ENCODE assay signal across 8 cellular contexts in the genomic region with DNA sequence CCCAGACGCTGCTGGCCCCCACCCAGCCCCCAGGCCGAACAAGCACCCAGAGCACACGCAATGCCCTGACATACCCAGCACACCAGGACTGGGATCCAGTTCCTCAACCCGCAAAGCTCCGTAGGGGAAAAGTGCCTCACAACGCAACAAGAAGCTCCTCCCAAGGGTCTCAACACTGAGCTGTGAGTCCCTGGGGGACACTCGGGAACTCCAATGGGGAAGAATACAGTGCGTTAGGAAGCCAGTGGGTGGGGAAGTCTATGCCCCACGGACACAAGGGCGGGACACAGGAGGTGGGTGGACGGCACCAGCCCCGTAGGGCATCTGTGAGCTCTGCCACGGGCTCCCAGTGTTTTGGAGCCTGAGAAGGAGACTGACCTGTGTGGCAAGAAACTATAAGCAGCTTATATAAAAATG. TPM values are rescaled to one million over a fixed set of nuclear protein-coding genes. Genes with fewer than 3 reads are reported as not detected.
DNase-seq lines count a peak whose midpoint lies in the region; ATAC-seq and TF ChIP-seq lines count a peak whose summit lies in the region.

No MANE protein-coding gene starts in this region.

- H3K27me3 Mint-ChIP-seq in endodermal cell (ENCODE audit: insufficient read depth), result no peaks in the 10 kb centered on the region

- H3K4me3 ChIP-seq in OCI-LY7 (ENCODE audit: low read depth, low read length, poor library complexity, severe bottlenecking), result peak overlapping the region; percentile 83
- H3K4me3 ChIP-seq in endodermal cell (ENCODE audit: low read length), result peak overlapping the region; percentile 66
- H3K4me3 ChIP-seq in skeletal muscle satellite cell (ENCODE audit: low read length), result peak overlapping the region; percentile 83

- H3K9me2 ChIP-seq in OCI-LY7 (ENCODE audit: insufficient read depth, low read length), result no peaks in the 10 kb centered on the region

- ATAC-seq in GM21423 (IDR thresholded peaks at IDR 0.05; ENCODE audit: unreplicated experiment), result no peak

- H3K4me1 ChIP-seq in OCI-LY7 (ENCODE audit: insufficient read depth, low read length, poor library complexity, severe bottlenecking), result peaks cover 36% of the 10 kb centered on the region
- peaks cover 5% of the 10 kb centered on the region for H3K4me1 ChIP-seq in endodermal cell (ENCODE audit: control insufficient read depth, insufficient read depth, low read length)
- peaks cover 36% of the 10 kb centered on the region for H3K4me1 ChIP-seq in skeletal muscle satellite cell (ENCODE audit: control insufficient read depth, insufficient read depth, low read length)

- no TSS peak for BruUV-seq in OCI-LY7 (replicated peaks; lab: Mats Ljungman, UMichigan)

- no peak for TF ChIP-seq CTCF in OCI-LY7 (conservative IDR thresholded peaks at IDR 0.05; ENCODE audit: low read length)
- no peak for TF ChIP-seq CTCF in endodermal cell (conservative IDR thresholded peaks at IDR 0.05)

- H3K27me3 ChIP-seq in endodermal cell (ENCODE audit: control insufficient read depth, insufficient read depth, low read length, poor library complexity, severe bottlenecking) (no peaks in the 10 kb centered on the region), skeletal muscle satellite cell (ENCODE audit: control insufficient read depth, insufficient read depth, low read length) (no peaks in the 10 kb centered on the region)

- H3K36me3 Mint-ChIP-seq in endodermal cell (ENCODE audit: low read depth), result peaks cover 18% of the 10 kb centered on the region

- peaks cover 34% of the 10 kb centered on the region; the same call in 1 of the 2 replicates for H3K79me2 ChIP-seq in OCI-LY7 (ENCODE audit: insufficient read depth, low read depth, low read length)

- H3K9me3 Mint-ChIP-seq in endodermal cell, result no peaks in the 10 kb centered on the region

- H3K36me3 ChIP-seq in OCI-LY7 (ENCODE audit: insufficient read depth, low read length) (peaks cover 22% of the 10 kb centered on the region), endodermal cell (ENCODE audit: control insufficient read depth, insufficient read depth, low read length) (peaks cover 13% of the 10 kb centered on the region), skeletal muscle satellite cell (ENCODE audit: insufficient read depth, low read length) (peaks cover 6% of the 10 kb centered on the region)

- H3K4me3 Mint-ChIP-seq in endodermal cell, result peak overlapping the region; percentile 76

- CTCF ChIA-PET in OCI-LY7 (lab: Charles Lee; ENCODE audit: unreplicated experiment), result no interaction called here

- H3K9me3 ChIP-seq in OCI-LY7 (ENCODE audit: low read length) (no peaks in the 10 kb centered on the region), endodermal cell (ENCODE audit: control insufficient read depth, low read length) (no peaks in the 10 kb centered on the region), skeletal muscle satellite cell (replicated peaks; ENCODE audit: low read length) (no peaks in the 10 kb centered on the region)

- H3K27ac Mint-ChIP-seq in endodermal cell, result peak overlapping the region; percentile 46

- intact Hi-C loops in OCI-LY7 (cut with micrococcal nuclease; ENCODE audit: unreplicated experiment), result no loop called here

- H3K4me1 Mint-ChIP-seq in endodermal cell, result peaks cover 20% of the 10 kb centered on the region

- POLR2A ChIA-PET in OCI-LY7 (lab: Charles Lee), result interaction anchor here (0.6 to 0.8 kb wide), 2 partner anchors 113 to 612 kb away, joined by 3 to 4 read pairs; no protein-coding TSS in a partner anchor

- 73 to 84% methylated on average over 11 to 13 of the region's 13 CpGs for WGBS in endodermal cell (ENCODE audit: insufficient coverage in 1 of 2, insufficient read length in 1 of 2), 2 experiments

- H4K20me1 ChIP-seq in OCI-LY7 (ENCODE audit: insufficient read depth, low read length), result no peaks in the 10 kb centered on the region

- DNase-seq in DMS79 treated with DMSO at 0.1 percent for 48 hours (lab: John Stamatoyannopoulos, UW), result peak; percentile 27
- no peak for DNase-seq in DMS79 (lab: John Stamatoyannopoulos, UW)
- no peak for DNase-seq in OCI-LY7 (ENCODE audit: low spot score)
- DNase-seq in endodermal cell, result no peak
- DNase-seq in cerebellar nuclear complex (lab: John Stamatoyannopoulos, UW), result no peak
- DNase-seq in activated CD4-positive, alpha-beta T cell treated with anti-CD3 and anti-CD28 coated beads, Interleukin-2, amount 50 U/mL, for 4 hours, result no peak

- H3K27ac ChIP-seq in OCI-LY7 (ENCODE audit: low read depth, low read length, poor library complexity, severe bottlenecking) (no peak overlapping the region), endodermal cell (ENCODE audit: low read depth, low read length) (no peak overlapping the region)

- H2AFZ ChIP-seq in OCI-LY7 (ENCODE audit: low read length), result no peak overlapping the region

- H3K9ac ChIP-seq in endodermal cell (ENCODE audit: extremely low read depth, low read length, poor library complexity, severe bottlenecking), result no peak overlapping the region
- H3K9ac ChIP-seq in skeletal muscle satellite cell (ENCODE audit: low read depth, low read length), result peak overlapping the region; percentile 61

- H3K4me2 ChIP-seq in OCI-LY7 (ENCODE audit: low read length), result peak overlapping the region; percentile 73
- H3K4me2 ChIP-seq in skeletal muscle satellite cell (ENCODE audit: low read length), result peak overlapping the region; percentile 87

RNA-seq across cellular contexts. Expression of gene DEAF1, which starts 1.6 kb away (rescaled TPM):
- total RNA-seq in OCI-LY7 (2014; rRNA removed; shearing (Covaris generic)), result 35.6 and 42.7 TPM in 2 replicates
- total RNA-seq in OCI-LY7 (2022), result 63.0 and 66.2 TPM in 2 replicates
- total RNA-seq in endodermal cell, result 10 to 100 TPM; 44.1 to 51.9 TPM
- 53.7 TPM for polyA plus RNA-seq in endodermal cell (2013, experiment 1 of 2)
- 48.4 TPM for polyA plus RNA-seq in endodermal cell (2013, experiment 2 of 2)
- 27.9 and 36.0 TPM in 2 replicates for total RNA-seq in skeletal muscle satellite cell (2012; rRNA removed)

RNA-seq across cellular contexts. Expression of gene TMEM80, which starts 2.2 kb away (rescaled TPM):
- 52.8 and 56.8 TPM in 2 replicates for total RNA-seq in OCI-LY7 (2014; rRNA removed; shearing (Covaris generic))
- 51.6 and 52.7 TPM in 2 replicates for total RNA-seq in OCI-LY7 (2022)
- total RNA-seq in endodermal cell, result 10 to 100 TPM; 13.2 to 19.1 TPM
- 27.8 TPM for polyA plus RNA-seq in endodermal cell (2013, experiment 1 of 2)
- polyA plus RNA-seq in endodermal cell (2013, experiment 2 of 2), result 25.8 TPM
- 8.1 and 8.4 TPM in 2 replicates for total RNA-seq in skeletal muscle satellite cell (2012; rRNA removed)

RNA-seq across cellular contexts. Expression of gene EPS8L2, which starts 12.6 kb away (rescaled TPM):
- total RNA-seq in OCI-LY7 (2014; rRNA removed; shearing (Covaris generic)), result 3.8 and 4.8 TPM in 2 replicates
- total RNA-seq in OCI-LY7 (2022) (7.1 and 9.3 TPM in 2 replicates), endodermal cell (10 to 100 TPM; 26.2 to 28.0 TPM)
- 8.5 TPM for polyA plus RNA-seq in endodermal cell (2013, experiment 1 of 2)
- 7.3 TPM for polyA plus RNA-seq in endodermal cell (2013, experiment 2 of 2)
- total RNA-seq in skeletal muscle satellite cell (2012; rRNA removed), result 10.4 and 19.4 TPM in 2 replicates

RNA-seq across cellular contexts. Expression of gene TALDO1, which starts 53.8 kb away (rescaled TPM):
- total RNA-seq in OCI-LY7 (2014; rRNA removed; shearing (Covaris generic)), result 209 and 226 TPM in 2 replicates
- total RNA-seq in OCI-LY7 (2022) (172 and 195 TPM in 2 replicates), endodermal cell (100 to 1,000 TPM; 177 to 221 TPM)
- 123 TPM for polyA plus RNA-seq in endodermal cell (2013, experiment 1 of 2)
- polyA plus RNA-seq in endodermal cell (2013, experiment 2 of 2), result 112 TPM
- 178 and 201 TPM in 2 replicates for total RNA-seq in skeletal muscle satellite cell (2012; rRNA removed)

RNA-seq across cellular contexts. Expression of gene DRD4, which starts 56.4 kb away (rescaled TPM):
- total RNA-seq in OCI-LY7 (2014; rRNA removed; shearing (Covaris generic)), result 0.16 and 2.2 TPM in 2 replicates
- total RNA-seq in OCI-LY7 (2022) (3.1 and 3.5 TPM in 2 replicates), endodermal cell (1 to 10 TPM; 1.8 to 2.7 TPM)
- 2.9 TPM for polyA plus RNA-seq in endodermal cell (2013, experiment 1 of 2)
- 2.5 TPM for polyA plus RNA-seq in endodermal cell (2013, experiment 2 of 2)
- not detected in 2 replicates for total RNA-seq in skeletal muscle satellite cell (2012; rRNA removed)
